ENCODE assay signal across 35 cellular contexts in genomic region chr6:19395316-19395715, GRCh38.
"Had no signal": no experiment of that assay in that cellular context is flagged by ENCODE, and none has a peak within 500 bp of the region (broad histone marks: within the 10 kb centered on the region; RNA-seq: fewer than 3 reads in every experiment).

No MANE protein-coding gene starts in this region.

- H3K4me3 ChIP-seq: MG63 had no signal

- DNase-seq: Karpas-422, Kasumi-1, MG63, MM.1S, MV-4-11, NCI-H1048, NCI-H1092, NCI-H1092 treated with DMSO at 0.1 percent for 48 hours, NCI-H1105, NCI-H1105 treated with DMSO at 0.1 percent for 48 hours, NCI-H1417, NCI-H1417 treated with DMSO at 0.1 percent for 48 hours, NCI-H1436, NCI-H1436 treated with DMSO at 0.1 percent for 48 hours, NCI-H146, NCI-H1694, NCI-H1694 treated with DMSO at 0.1 percent for 48 hours, NCI-H187, NCI-H187 treated with DMSO at 0.1 percent for 48 hours, NCI-H1930, NCI-H2029, NCI-H2029 treated with DMSO at 0.1 percent for 48 hours, NCI-H2081, NCI-H2081 treated with DMSO at 0.1 percent for 48 hours, NCI-H2107, NCI-H2171, NCI-H2171 treated with DMSO at 0.1 percent for 48 hours, NCI-H2227 treated with DMSO at 0.1 percent for 48 hours, NCI-H226, NCI-H345, NCI-H446, NCI-H446 treated with DMSO at 0.1 percent for 48 hours, NCI-H510A, NCI-H510A treated with DMSO at 0.1 percent for 48 hours, NCI-H524 had no signal

- H3K9me3 ChIP-seq: MG63 had no signal

- H3K27me3 ChIP-seq: MG63 had no signal

- H3K36me3 ChIP-seq: MG63 had no signal
